ENCODE assay signal across 25 cellular contexts in the genomic region with DNA sequence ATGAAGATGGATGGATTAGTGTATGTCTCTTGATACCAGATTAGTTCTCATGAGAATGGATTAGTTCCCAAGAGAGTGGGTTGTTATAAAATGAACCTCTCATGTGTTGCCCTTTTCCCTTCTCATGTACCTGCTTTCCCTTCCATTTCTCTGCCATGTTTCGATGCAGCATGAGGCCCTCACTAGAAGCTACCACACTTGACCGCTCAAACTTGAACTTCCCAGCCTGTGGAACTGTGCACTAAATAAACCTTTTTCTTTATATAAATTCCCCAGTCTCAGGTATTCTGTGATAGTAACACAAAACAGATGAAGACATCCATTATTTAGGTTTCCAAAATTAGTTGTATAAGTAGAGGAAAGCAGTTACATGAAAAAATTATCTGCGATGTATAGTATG.
"Had no signal": no experiment of that assay in that cellular context is flagged by ENCODE, and none has a peak within 500 bp of the region (broad histone marks: within the 10 kb centered on the region; RNA-seq: fewer than 3 reads in every experiment).

No MANE protein-coding gene starts in this region.

- H3K9me3 ChIP-seq: ovary, right atrium auricular region, testis, thyroid gland, uterus had no signal

- H3K27ac Mint-ChIP-seq: mesothelial cell of epicardium; progenitor cell of endocrine pancreas; stimulated activated naive B cell treated with anti-CD40 and anti-IgM and Interleukin-4, amounts not matched to agents 10 μg/mL and 1 μg/mL and 100 μg/mL, for 72 hours had no signal

- H3K27me3 ChIP-seq: ovary, right atrium auricular region, stomach, testis, thyroid gland, transverse colon, upper lobe of right lung, uterus had no signal

- H3K4me3 Mint-ChIP-seq: mesothelial cell of epicardium; naive thymus-derived CD4-positive, alpha-beta T cell; natural killer cell treated with Interleukin-12 subunit alpha and Interleukin-12 subunit beta and Interleukin-15 and Interleukin-18, amount 100 ng/mL, for 72 hours; stimulated activated naive B cell treated with anti-CD40 and anti-IgM and Interleukin-4, amounts not matched to agents 10 μg/mL and 1 μg/mL and 100 μg/mL, for 72 hours had no signal

- H3K27me3 Mint-ChIP-seq: naive thymus-derived CD4-positive, alpha-beta T cell; natural killer cell treated with Interleukin-12 subunit alpha and Interleukin-12 subunit beta and Interleukin-15 and Interleukin-18, amount 100 ng/mL, for 72 hours; progenitor cell of endocrine pancreas; stimulated activated naive B cell treated with anti-CD40 and anti-IgM and Interleukin-4, amounts not matched to agents 10 μg/mL and 1 μg/mL and 100 μg/mL, for 72 hours had no signal

- DNase-seq: islet precursor cell; left ventricle myocardium inferior; mesendoderm; mucosa of descending colon; naive thymus-derived CD4-positive, alpha-beta T cell; ovary; stimulated activated CD4-positive, alpha-beta T cell treated with anti-CD3 and anti-CD28 coated beads, Interleukin-12 subunit alpha, Interleukin-12 subunit beta, amount 100 ng/mL, for 4 hours; stimulated activated CD4-positive, alpha-beta T cell treated with anti-CD3 and anti-CD28 coated beads, Interleukin-15, amount 100 ng/mL, for 24 hours; stimulated activated CD4-positive, alpha-beta T cell treated with anti-CD3 and anti-CD28 coated beads, Interleukin-2, amount 100 ng/mL, for 24 hours; stimulated activated CD4-positive, alpha-beta T cell treated with anti-CD3 and anti-CD28 coated beads, Interleukin-4, amount 100 ng/mL, for 1 hour; stimulated activated naive B cell treated with anti-CD40 and anti-IgM and Interleukin-4, amounts not matched to agents 10 μg/mL and 1 μg/mL and 100 μg/mL, for 72 hours; stimulated activated naive CD8-positive, alpha-beta T cell treated with anti-CD3 and anti-CD28 coated beads, Interleukin-15, Interleukin-2, amounts not matched to agents 100 U/mL and 50 U/mL, for 24 hours; stomach; testis; thyroid gland; transverse colon; upper lobe of right lung; uterus had no signal

- ATAC-seq: mucosa of descending colon; naive thymus-derived CD4-positive, alpha-beta T cell; natural killer cell treated with Interleukin-12 subunit alpha and Interleukin-12 subunit beta and Interleukin-15 and Interleukin-18, amount 100 ng/mL, for 72 hours; sciatic nerve; stimulated activated naive B cell treated with anti-CD40 and anti-IgM and Interleukin-4, amounts not matched to agents 10 μg/mL and 1 μg/mL and 100 μg/mL, for 72 hours; stimulated activated naive CD8-positive, alpha-beta T cell treated with anti-CD3 and anti-CD28 coated beads, Interleukin-15, Interleukin-2, amounts not matched to agents 100 U/mL and 50 U/mL, for 24 hours; upper lobe of right lung had no signal

- H3K27ac ChIP-seq: left ventricle myocardium inferior, ovary, right atrium auricular region, stomach, testis, thyroid gland, transverse colon, upper lobe of right lung, uterus had no signal

- H3K36me3 ChIP-seq: left ventricle myocardium inferior, ovary, right atrium auricular region, thyroid gland, transverse colon, upper lobe of right lung, uterus had no signal

- H3K4me3 ChIP-seq: left ventricle myocardium inferior, lung, mucosa of descending colon, ovary, right atrium auricular region, skin epidermis, stomach, testis, thyroid gland, transverse colon, upper lobe of right lung, uterus had no signal
